In genomic region chr3:109985942-109986555, GRCh38 we compare ENCODE assay signal across 25 cellular contexts.
DNase-seq lines count a peak whose midpoint lies in the region; ATAC-seq and TF ChIP-seq lines count a peak whose summit lies in the region.
"Had no signal": no experiment of that assay in that cellular context is flagged by ENCODE, and none has a peak within 500 bp of the region (broad histone marks: within the 10 kb centered on the region; RNA-seq: fewer than 3 reads in every experiment).

No MANE protein-coding gene starts in this region.

- H3K9me3 ChIP-seq in HCT116 (ENCODE audit: control insufficient read depth in 1 of 2, insufficient read depth in 1 of 2, low read depth in 1 of 2, low read length in 2 of 2) (no peaks in the 10 kb centered on the region), thyroid gland (no peaks in the 10 kb centered on the region)
- H3K9me3 ChIP-seq: adrenal gland, heart right ventricle, left lung, testis had no signal

- no peak overlapping the region for H3K4me3 ChIP-seq in GM12865 (ENCODE audit: low read depth, low read length)
- H3K4me3 ChIP-seq in HCT116 (replicated peaks in 1 of 2; ENCODE audit: low read depth in 1 of 2, low read length in 2 of 2) = no peak overlapping the region
- H3K4me3 ChIP-seq in choroid plexus epithelial cell (ENCODE audit: low read depth, low read length) = no peak overlapping the region
- H3K4me3 ChIP-seq in thyroid gland (replicated peaks in 1 of 3) = no peak overlapping the region
- H3K4me3 ChIP-seq: adrenal gland, heart right ventricle, left lung, SK-N-MC, testis had no signal

- no peak for ATAC-seq in HCT116
- ATAC-seq in sciatic nerve = no peak
- no peak for ATAC-seq in GM18520 (IDR thresholded peaks at IDR 0.05; ENCODE audit: unreplicated experiment)
- ATAC-seq: heart right ventricle; left lung; natural killer cell treated with Interleukin-12 subunit alpha and Interleukin-12 subunit beta and Interleukin-15 and Interleukin-18, amount 100 ng/mL, for 72 hours had no signal

- H3K4me2 ChIP-seq in HCT116 (ENCODE audit: low read length) = no peak overlapping the region

- H4K20me1 ChIP-seq in HCT116 (ENCODE audit: insufficient read depth) = no peaks in the 10 kb centered on the region

- TF ChIP-seq CTCF in GM12865 (IDR thresholded peaks at IDR 0.05; ENCODE audit: insufficient read depth, low read depth, low read length, missing control alignments) (no peak), HCT116 (IDR thresholded peaks at IDR 0.05 in 2 of 3, conservative IDR thresholded peaks at IDR 0.05 in 1 of 3; ENCODE audit: borderline replicate concordance in 1 of 3, insufficient read depth in 1 of 3, low read depth in 2 of 3, low read length in 2 of 3) (no peak), choroid plexus epithelial cell (conservative IDR thresholded peaks at IDR 0.05; ENCODE audit: low read depth, low read length) (no peak), thyroid gland (IDR thresholded peaks at IDR 0.05) (no peak)

- DNase-seq in GM12865 (ENCODE audit: low read depth) (peak; percentile 1), HCT116 (ENCODE audit: low read depth, low spot score) (no peak), choroid plexus epithelial cell (ENCODE audit: low read depth) (peak; percentile 5), myocyte (ENCODE audit: low read depth) (peak; percentile 3), sciatic nerve (ENCODE audit: low spot score) (no peak), thyroid gland (no peak)
- DNase-seq: activated CD4-positive, alpha-beta T cell treated with anti-CD3 and anti-CD28 coated beads, Interleukin-2, amount 10 ng/mL, durations not matched to agents 7 days and 5 days; activated CD8-positive, alpha-beta memory T cell treated with anti-CD3 and anti-CD28 coated beads, Interleukin-2, amount 50 U/mL, for 48 hours; activated gamma-delta T cell; adrenal gland; CD8-positive, alpha-beta memory T cell; DMS79; heart right ventricle; left lung; midbrain; NCI-H1105 treated with DMSO at 0.1 percent for 48 hours; NCI-H2081 treated with DMSO at 0.1 percent for 48 hours; NCI-H510A; posterior cingulate gyrus; RPMI8226; testis had no signal

- RAD21 ChIA-PET in HCT116 (lab: Charles Lee; ENCODE audit: low non-redundant PET in 1 of 2, low total read pairs in 2 of 2, uncharacterized antibody in 2 of 2, unreplicated experiment in 2 of 2) = no interaction called here

- CTCF ChIA-PET in HCT116 (lab: Charles Lee) = no interaction called here

- no peak for TF ChIP-seq RAD21 in HCT116 (IDR thresholded peaks at IDR 0.05; ENCODE audit: low read depth)

- no peaks in the 10 kb centered on the region for H3K9me2 ChIP-seq in HCT116 (ENCODE audit: insufficient read depth)

- no TSS peak for BruUV-seq in HCT116 (replicated peaks; lab: Mats Ljungman, UMichigan)

- H3K36me3 ChIP-seq in HCT116 (ENCODE audit: control insufficient read depth in 1 of 2, insufficient read depth in 2 of 2, low read length in 2 of 2) = no peaks in the 10 kb centered on the region
- H3K36me3 ChIP-seq in thyroid gland = no peaks in the 10 kb centered on the region
- H3K36me3 ChIP-seq: adrenal gland, heart right ventricle, left lung had no signal

- H3K9ac ChIP-seq in HCT116 (ENCODE audit: low read length) = no peak overlapping the region

- H3K4me1 ChIP-seq in HCT116 (ENCODE audit: control insufficient read depth in 1 of 2, insufficient read depth in 2 of 2, low read length in 2 of 2) = 0 out of 4 replicates have a peak, but pooled peaks cover 0 to 2% of the 10 kb centered on the region in 2 experiments
- no peaks in the 10 kb centered on the region for H3K4me1 ChIP-seq in thyroid gland
- H3K4me1 ChIP-seq: adrenal gland, heart right ventricle, left lung, testis had no signal

- no peaks in the 10 kb centered on the region for H3K27me3 ChIP-seq in HCT116 (ENCODE audit: insufficient read depth, low read length)
- no peaks in the 10 kb centered on the region for H3K27me3 ChIP-seq in thyroid gland
- H3K27me3 ChIP-seq: adrenal gland, heart right ventricle, left lung, testis had no signal

- H2AFZ ChIP-seq in HCT116 (ENCODE audit: low read depth, low read length, poor library complexity, severe bottlenecking) = peak overlapping the region; percentile 92

- POLR2A ChIA-PET in HCT116 (lab: Charles Lee) = no interaction called here

- intact Hi-C loops in HCT116 (cut with micrococcal nuclease) = no loop called here
- intact Hi-C loops in sciatic nerve (cut with DNase I) = no loop called here
- intact Hi-C loops in thyroid gland (cut with DNase I) = no loop called here

- H3K27ac ChIP-seq in HCT116 (ENCODE audit: low read depth, low read length) (no peak overlapping the region), thyroid gland (no peak overlapping the region)
- H3K27ac ChIP-seq: adrenal gland, heart right ventricle, left lung, SK-N-MC, testis, VCaP had no signal

- 78 to 80% methylated on average over 1 of the region's 1 CpG for WGBS in thyroid gland, 2 donors

- TF ChIP-seq POLR2A in HCT116 (IDR thresholded peaks at IDR 0.05; ENCODE audit: borderline replicate concordance, extremely low read depth, insufficient read depth, insufficient read length) (no peak), thyroid gland (IDR thresholded peaks at IDR 0.05) (no peak)

- H3K79me2 ChIP-seq in HCT116 (ENCODE audit: insufficient read depth, low read length) = no peaks in the 10 kb centered on the region

TF ChIP-seq in HCT116, 20 proteins besides CTCF, POLR2A, EP300 and RAD21:
- TF ChIP-seq POLR2AphosphoS5 (IDR thresholded peaks at IDR 0.05; ENCODE audit: low read depth, low read length) = no peak
- no peak for TF ChIP-seq CBX3 (IDR thresholded peaks at IDR 0.05; ENCODE audit: low read depth)
- TF ChIP-seq ATF3 (IDR thresholded peaks at IDR 0.05) = no peak
- TF ChIP-seq ZNF274 (IDR thresholded peaks at IDR 0.05; ENCODE audit: low read depth, low read length) = no peak
- no peak for TF ChIP-seq SP1 (IDR thresholded peaks at IDR 0.05; ENCODE audit: low read depth)

Comparison
In these comparisons a context has a peak if more than half of its experiments do, and no peak if none do; other contexts are left out.
1. DNase-seq: peak in GM12865 (single experiment), choroid plexus epithelial cell (single experiment) and myocyte (single experiment); none in HCT116 (single experiment), sciatic nerve (single experiment) and thyroid gland (0 of 2).